Comparison of ENCODE assay signal across 22 cellular contexts in genomic region chr20:45087814-45088213, GRCh38. TPM values are rescaled to one million over a fixed set of nuclear protein-coding genes. Genes with fewer than 3 reads are reported as not detected.
A peak's percentile ranks its signal among the peaks of the same experiment; 100 is the strongest.
DNase-seq lines count a peak whose midpoint lies in the region; ATAC-seq, FAIRE-seq and TF ChIP-seq lines count a peak whose summit lies in the region.
"Had no signal": no experiment of that assay in that cellular context is flagged by ENCODE, and none has a peak within 500 bp of the region (broad histone marks: within the 10 kb centered on the region; RNA-seq: fewer than 3 reads in every experiment).

No MANE protein-coding gene starts in this region.

- peaks cover 41% of the 10 kb centered on the region for H3K36me3 Mint-ChIP-seq in HFFc6 (ENCODE audit: low read depth)

- H3K9me3 Mint-ChIP-seq in HFFc6, result no peaks in the 10 kb centered on the region
- H3K9me3 Mint-ChIP-seq: activated naive CD4-positive, alpha-beta T cell treated with anti-CD3 and anti-CD28 coated beads, Interleukin-2, amount 50 U/mL, for 72 hours had no signal

- no peak for ATAC-seq in GM18520 (IDR thresholded peaks at IDR 0.05; ENCODE audit: unreplicated experiment)
- no peak for ATAC-seq in GM18870 (IDR thresholded peaks at IDR 0.05; ENCODE audit: unreplicated experiment)
- no peak for ATAC-seq in left colon
- ATAC-seq: activated naive CD4-positive, alpha-beta T cell treated with anti-CD3 and anti-CD28 coated beads, Interleukin-2, amount 50 U/mL, for 72 hours had no signal

- peak overlapping the region; percentile 27 for H3K27ac ChIP-seq in keratinocyte (ENCODE audit: control insufficient read depth, insufficient read depth, low read length)

- POLR2A ChIA-PET in AG04449 (lab: Yijun Ruan, JAX), result no interaction called here

- TF ChIP-seq CTCF in AG04449 (IDR thresholded peaks at IDR 0.05; ENCODE audit: insufficient read depth, low read length, missing control alignments), result no peak
- no peak for TF ChIP-seq CTCF in HFFc6 (IDR thresholded peaks at IDR 0.05)
- TF ChIP-seq CTCF in keratinocyte (optimal IDR thresholded peaks at IDR 0.05 in 1 of 3, IDR thresholded peaks at IDR 0.05 in 1 of 3, conservative IDR thresholded peaks at IDR 0.05 in 1 of 3; ENCODE audit: extremely low read depth in 1 of 3, insufficient read depth in 2 of 3, low read length in 3 of 3), result no peak

- no peaks in the 10 kb centered on the region for H3K27me3 ChIP-seq in keratinocyte (ENCODE audit: control insufficient read depth, extremely low read depth, insufficient read depth, low read length)
- H3K27me3 ChIP-seq: BE2C had no signal

- peak; percentile 7 for DNase-seq in AG04449 (ENCODE audit: low read depth, low spot score)
- DNase-seq in HFFc6, result peak; percentile 38
- peak; percentile 52 for DNase-seq in astrocyte of the hippocampus (ENCODE audit: low read depth, low spot score)
- DNase-seq in keratinocyte (ENCODE audit: low read depth, low spot score), result no peak
- DNase-seq in NCI-H1436 (lab: John Stamatoyannopoulos, UW), result no peak
- DNase-seq in left colon, result no peak
- DNase-seq: activated CD4-positive, CD25-positive, alpha-beta regulatory T cell treated with anti-CD3 and anti-CD28 coated beads, Interleukin-2, amount 50 U/mL, for 72 hours; BE2C; central memory CD4-positive, alpha-beta T cell; Karpas-422; midbrain; NCI-H1417 treated with DMSO at 0.1 percent for 48 hours; SHP77 treated with DMSO at 0.1 percent for 48 hours had no signal

- FAIRE-seq in keratinocyte (lab: Jason Lieb, UNC), result no peak
- FAIRE-seq: endometrium, islet of Langerhans had no signal

- intact Hi-C loops in left colon (cut with DNase I, micrococcal nuclease), result no loop called here

- H3K27ac Mint-ChIP-seq in HFFc6, result peak overlapping the region; percentile 91

- peaks cover 0 to 1% of the 10 kb centered on the region in 2 experiments for H3K36me3 ChIP-seq in keratinocyte (ENCODE audit: control insufficient read depth in 2 of 2, extremely low read depth in 1 of 2, insufficient read depth in 2 of 2, low read length in 2 of 2)
- H3K36me3 ChIP-seq: BE2C had no signal

- H4K20me1 ChIP-seq in keratinocyte (ENCODE audit: control insufficient read depth, extremely low read depth, insufficient read depth, low read length), result no peaks in the 10 kb centered on the region

- H3K9me1 ChIP-seq in keratinocyte (ENCODE audit: control insufficient read depth, extremely low read depth, insufficient read depth, low read length), result no peaks in the 10 kb centered on the region

- H2AFZ ChIP-seq in keratinocyte (ENCODE audit: control insufficient read depth, low read length), result no peak overlapping the region

- no peaks in the 10 kb centered on the region for H3K9me3 ChIP-seq in keratinocyte (ENCODE audit: control insufficient read depth, low read depth, low read length)
- H3K9me3 ChIP-seq: BE2C had no signal

- H3K27me3 Mint-ChIP-seq in HFFc6 (ENCODE audit: insufficient read depth), result no peaks in the 10 kb centered on the region

- peaks cover 15% of the 10 kb centered on the region for H3K4me1 ChIP-seq in keratinocyte (ENCODE audit: control insufficient read depth, extremely low read depth, insufficient read depth, low read length)
- H3K4me1 ChIP-seq: BE2C had no signal

- H3K9ac ChIP-seq in keratinocyte (ENCODE audit: control insufficient read depth, extremely low read depth, insufficient read depth, low read length), result no peak overlapping the region

- H3K4me1 Mint-ChIP-seq in HFFc6 (ENCODE audit: low read depth), result peaks cover 65% of the 10 kb centered on the region

- CTCF ChIA-PET in AG04449 (lab: Yijun Ruan, JAX), result interaction anchor here (0.7 to 3.4 kb wide), 6 partner anchors 8 to 206 kb away, joined by 3 to 20 read pairs (median 6); no protein-coding TSS in a partner anchor

- H3K79me2 ChIP-seq in keratinocyte (ENCODE audit: control insufficient read depth, insufficient read depth, low read length), result no peaks in the 10 kb centered on the region

- dilution Hi-C loops in keratinocyte (cut with MboI; ENCODE audit: extremely low pct_ligation_motif_present, low sequenced_read_pairs), result no loop called here

- H3K4me3 ChIP-seq in AG04449 (ENCODE audit: low read depth, low read length) (no peak overlapping the region), keratinocyte (ENCODE audit: control insufficient read depth in 2 of 3, extremely low read depth in 1 of 3, insufficient read depth in 2 of 3, low read depth in 1 of 3, low read length in 3 of 3) (no peak overlapping the region)
- H3K4me3 ChIP-seq: skin epidermis had no signal

- H3K4me2 ChIP-seq in keratinocyte (ENCODE audit: control insufficient read depth, extremely low read depth, insufficient read depth, low read depth, low read length), result peak overlapping the region; percentile 35

- peak overlapping the region; percentile 63 for H3K4me3 Mint-ChIP-seq in HFFc6

RNA-seq across cellular contexts. Expression of gene KCNS1, which starts 13.1 kb away (rescaled TPM):
- under 1 TPM; 0.46 to 0.95 (median 0.73) TPM for total RNA-seq in HFFc6 (2021; fragmentation: NEBNext Ultra II Directional; extraction: Animal tissue kit (Norgen Biotek cat#: 25700))
- 1.1 to 2.5 TPM (median 1.5 TPM) in 3 replicates for polyA plus RNA-seq in keratinocyte
- 0.05 TPM for polyA plus RNA-seq in keratinocyte (2011; ENCODE audit: low read depth)
- 0.64 and 0.68 TPM in 2 replicates for polyA plus RNA-seq in keratinocyte (2011; cell fraction: cytosol; rRNA removed)
- 1.5 and 1.7 TPM in 2 replicates for polyA plus RNA-seq in keratinocyte (2011; cell fraction: nucleus; rRNA removed)
- 0.18 and 2.2 TPM in 2 replicates for polyA plus RNA-seq in keratinocyte (2012; ENCODE audit: low replicate concordance)
- 1.9 to 2.8 TPM (median 2.2 TPM) in 3 replicates for polyA minus RNA-seq in keratinocyte
- polyA minus RNA-seq in keratinocyte (2011; cell fraction: cytosol; rRNA and poly(A)+ RNA removed), result 1.3 TPM
- polyA minus RNA-seq in keratinocyte (2011; cell fraction: nucleus; rRNA and poly(A)+ RNA removed), result 1.6 and 2.4 TPM in 2 replicates
- total RNA-seq in left colon, result under 1 TPM in 1 of 2 donors, not detected in 1; 0.27 TPM

RNA-seq across cellular contexts. Expression of gene WFDC5, which starts 27.2 kb away (rescaled TPM):
- not detected for total RNA-seq in HFFc6 (2021; fragmentation: NEBNext Ultra II Directional; extraction: Animal tissue kit (Norgen Biotek cat#: 25700))
- polyA plus RNA-seq in keratinocyte, result 2.4 to 11.7 TPM (median 5.1 TPM) in 3 replicates
- 18.6 TPM for polyA plus RNA-seq in keratinocyte (2011; ENCODE audit: low read depth)
- 3.6 and 3.8 TPM in 2 replicates for polyA plus RNA-seq in keratinocyte (2011; cell fraction: cytosol; rRNA removed)
- polyA plus RNA-seq in keratinocyte (2011; cell fraction: nucleus; rRNA removed), result 4.4 and 5.5 TPM in 2 replicates
- 2.6 and 106 TPM in 2 replicates for polyA plus RNA-seq in keratinocyte (2012; ENCODE audit: low replicate concordance)
- polyA minus RNA-seq in keratinocyte, result 0.96 to 6.7 TPM (median 1.8 TPM) in 3 replicates
- 2.7 TPM for polyA minus RNA-seq in keratinocyte (2011; cell fraction: cytosol; rRNA and poly(A)+ RNA removed)
- polyA minus RNA-seq in keratinocyte (2011; cell fraction: nucleus; rRNA and poly(A)+ RNA removed), result 0.62 and 1.3 TPM in 2 replicates
- total RNA-seq in left colon, result not detected
- total RNA-seq: activated naive CD4-positive, alpha-beta T cell treated with anti-CD3 and anti-CD28 coated beads, Interleukin-2, amount 50 U/mL, for 72 hours; omental fat pad; T-helper 2 cell treated with Interferon-gamma antibody and Interleukin-4, amounts not matched to agents 100 ng/mL and 5 ng/mL, for 36 hours had no signal

RNA-seq across cellular contexts. Expression of gene WFDC12, which starts 36.5 kb away (rescaled TPM):
- not detected for total RNA-seq in HFFc6 (2021; fragmentation: NEBNext Ultra II Directional; extraction: Animal tissue kit (Norgen Biotek cat#: 25700))
- polyA plus RNA-seq in keratinocyte, result 0.32 to 2.9 TPM (median 1.8 TPM) in 3 replicates
- polyA plus RNA-seq in keratinocyte (2011; ENCODE audit: low read depth), result 23.6 TPM
- 0.47 and 3.5 TPM in 2 replicates for polyA plus RNA-seq in keratinocyte (2011; cell fraction: cytosol; rRNA removed)
- 1.1 and 6.8 TPM in 2 replicates for polyA plus RNA-seq in keratinocyte (2011; cell fraction: nucleus; rRNA removed)
- polyA plus RNA-seq in keratinocyte (2012; ENCODE audit: low replicate concordance), result 2.0 and 60.6 TPM in 2 replicates
- polyA minus RNA-seq in keratinocyte, result 0.59 to 2.0 TPM in 2 of 3 replicates, not detected in the other
- not detected for polyA minus RNA-seq in keratinocyte (2011; cell fraction: cytosol; rRNA and poly(A)+ RNA removed)
- 1.3 TPM in 1 of 2 replicates, not detected in the other for polyA minus RNA-seq in keratinocyte (2011; cell fraction: nucleus; rRNA and poly(A)+ RNA removed)
- under 1 TPM in 1 of 2 donors, not detected in 1; 0.92 TPM for total RNA-seq in left colon
- total RNA-seq: activated naive CD4-positive, alpha-beta T cell treated with anti-CD3 and anti-CD28 coated beads, Interleukin-2, amount 50 U/mL, for 72 hours; omental fat pad; T-helper 2 cell treated with Interferon-gamma antibody and Interleukin-4, amounts not matched to agents 100 ng/mL and 5 ng/mL, for 36 hours; urinary bladder had no signal
- polyA plus RNA-seq: urinary bladder had no signal

Comparison
In these comparisons a context has a peak if more than half of its experiments do, and no peak if none do; other contexts are left out.
1. DNase-seq: peak in AG04449 (single experiment), HFFc6 (single experiment) and astrocyte of the hippocampus (single experiment); none in keratinocyte (single experiment), NCI-H1436 (single experiment) and left colon (0 of 2).